ENCODE assay signal across 24 cellular contexts in the genomic region with DNA sequence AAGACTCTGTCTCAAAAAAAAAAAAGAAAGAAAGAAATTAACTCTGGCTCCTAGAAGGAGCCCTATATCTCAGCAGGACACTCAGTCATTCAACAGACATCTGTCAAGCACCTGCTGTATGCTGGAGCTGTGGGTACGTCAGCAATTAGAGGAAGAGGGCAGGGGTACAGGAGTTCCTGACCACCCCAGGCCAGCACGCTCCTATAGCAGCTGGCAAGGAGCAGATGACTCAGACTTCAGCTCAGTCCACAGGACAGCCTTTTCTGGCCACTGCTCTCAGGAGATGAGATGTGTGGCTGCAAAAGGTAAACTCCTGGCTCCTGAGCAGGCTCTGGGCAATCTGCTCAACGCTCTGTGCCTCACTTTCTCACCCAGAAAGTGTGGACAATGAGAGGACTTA. TPM values are rescaled to one million over a fixed set of nuclear protein-coding genes. Genes with fewer than 3 reads are reported as not detected.
DNase-seq lines count a peak whose midpoint lies in the region; ATAC-seq, FAIRE-seq and TF ChIP-seq lines count a peak whose summit lies in the region.
"Had no signal": no experiment of that assay in that cellular context is flagged by ENCODE, and none has a peak within 500 bp of the region (broad histone marks: within the 10 kb centered on the region; RNA-seq: fewer than 3 reads in every experiment).

No MANE protein-coding gene starts in this region.

- no peak overlapping the region for H2BK5ac ChIP-seq in IMR-90 (ENCODE audit: low read depth, low read length, poor library complexity, severe bottlenecking)

- no CpG with 5 or more reads among the region's 3 CpGs for WGBS in IMR-90 (ENCODE audit: extremely low coverage in 2 of 2, insufficient read length in 1 of 2), 2 experiments
- 51% methylated on average over 3 of the region's 3 CpGs for WGBS in K562 (ENCODE audit: insufficient coverage, low coverage, missing lambda C conversion rate)

- H3K36me3 Mint-ChIP-seq in activated CD4-positive, alpha-beta T cell treated with anti-CD3 and anti-CD28 coated beads, Interleukin-2, amount 10 ng/mL, durations not matched to agents 7 days and 5 days (ENCODE audit: low read depth) = peaks cover 3% of the 10 kb centered on the region

- no peak overlapping the region for H3K4ac ChIP-seq in IMR-90 (ENCODE audit: low read depth, low read length)

- H3K4me1 ChIP-seq in IMR-90 (ENCODE audit: control insufficient read depth, insufficient read depth, low read length) (peaks cover 17% of the 10 kb centered on the region), K562 (replicated peaks in 1 of 2; ENCODE audit: control insufficient read depth in 2 of 2, insufficient read depth in 2 of 2, low read length in 2 of 2) (peaks cover 28 to 72% of the 10 kb centered on the region in 2 experiments), osteoblast (ENCODE audit: insufficient read depth, low read length) (peaks cover 14% of the 10 kb centered on the region)

- ATAC-seq in IMR-90 (ENCODE audit: low read depth) (no peak), K562 (no peak), GM21515 (IDR thresholded peaks at IDR 0.05; ENCODE audit: unreplicated experiment) (no peak)
- ATAC-seq: A549, upper lobe of right lung had no signal

- in situ Hi-C loops in IMR-90 (cut with MboI; ENCODE audit: low sequenced_read_pairs) (no loop called here), K562 (cut with MboI) (no loop called here), ACHN (cut with HindIII; ENCODE audit: low pct_ligation_motif_present, low pct_unique_long_range_greater_than_20kb, low sequenced_read_pairs) (no loop called here)

- CTCF ChIA-PET in activated CD4-positive, alpha-beta T cell treated with anti-CD3 and anti-CD28 coated beads, Interleukin-2, amount 10 ng/mL, durations not matched to agents 7 days and 5 days (lab: Charles Lee) = interaction anchor here (0.6 kb wide), 1 partner anchor 254 kb away, joined by 4 read pairs; no protein-coding TSS in a partner anchor
- CTCF ChIA-PET in IMR-90 (lab: Yijun Ruan, JAX) = no interaction called here
- CTCF ChIA-PET in K562 (lab: Yijun Ruan, JAX; ENCODE audit: low intra/inter-chr PET ratio) = no interaction called here

- no peak overlapping the region for H4K8ac ChIP-seq in IMR-90 (ENCODE audit: low read depth in 2 of 2, low read length in 2 of 2)

- H2BK15ac ChIP-seq in IMR-90 (ENCODE audit: low read depth, low read length) = no peak overlapping the region

- no peak overlapping the region for H3K4me3 ChIP-seq in IMR-90 (ENCODE audit: insufficient read depth, low read depth, low read length)
- no peak overlapping the region for H3K4me3 ChIP-seq in K562
- H3K4me3 ChIP-seq in osteoblast (ENCODE audit: insufficient read depth, low read length) = no peak overlapping the region
- H3K4me3 ChIP-seq: A549, adrenal gland, upper lobe of right lung had no signal

- H3K36me3 ChIP-seq in IMR-90 (ENCODE audit: control insufficient read depth, insufficient read depth, low read length) (peaks cover 6% of the 10 kb centered on the region; the same call in 1 of the 2 replicates), K562 (ENCODE audit: control insufficient read depth, insufficient read depth, low read length) (peaks cover 21% of the 10 kb centered on the region; the same call in 2 of the 3 replicates), osteoblast (ENCODE audit: insufficient read depth, low read length) (peaks cover 11% of the 10 kb centered on the region)
- H3K36me3 ChIP-seq: brain microvascular endothelial cell had no signal

- intact Hi-C loops in IMR-90 (cut with micrococcal nuclease) (loop anchor here (10.0 kb wide), 1 partner anchor 122 kb away; the partner anchor contains the start of gene PTK6), K562 (cut with micrococcal nuclease) (loop anchor here (10.0 kb wide), 1 partner anchor 122 kb away; the partner anchor contains the start of gene PTK6)

- peaks cover 42% of the 10 kb centered on the region for H3K79me2 ChIP-seq in K562 (ENCODE audit: control insufficient read depth, insufficient read depth, low read length)
- H3K79me2 ChIP-seq in osteoblast (ENCODE audit: insufficient read depth, low read length) = peaks cover 25% of the 10 kb centered on the region

- no peak overlapping the region for H3K18ac ChIP-seq in IMR-90 (ENCODE audit: low read depth, low read length)

- no peaks in the 10 kb centered on the region for H3K9me3 Mint-ChIP-seq in activated CD4-positive, alpha-beta T cell treated with anti-CD3 and anti-CD28 coated beads, Interleukin-2, amount 10 ng/mL, durations not matched to agents 7 days and 5 days

- no peak overlapping the region for H3K4me2 ChIP-seq in IMR-90 (ENCODE audit: low read depth, low read length)
- peak overlapping the region; percentile 34; the same call in 1 of the 2 replicates for H3K4me2 ChIP-seq in K562 (ENCODE audit: insufficient read depth, low read length)
- no peak overlapping the region for H3K4me2 ChIP-seq in osteoblast (ENCODE audit: insufficient read depth, low read length)
- H3K4me2 ChIP-seq: A549 had no signal

- H3K27me3 ChIP-seq in IMR-90 (ENCODE audit: control insufficient read depth, insufficient read depth, low read length) (no peaks in the 10 kb centered on the region), K562 (ENCODE audit: control insufficient read depth in 2 of 2, insufficient read depth in 2 of 2, low read length in 2 of 2) (no peaks in the 10 kb centered on the region), osteoblast (ENCODE audit: insufficient read depth, low read length) (peaks cover 9% of the 10 kb centered on the region)
- H3K27me3 ChIP-seq: adrenal gland, BE2C, brain microvascular endothelial cell, upper lobe of right lung had no signal

- H3K9ac ChIP-seq in IMR-90 (ENCODE audit: low read depth, low read length) (no peak overlapping the region), K562 (ENCODE audit: insufficient read depth in 1 of 2, low read depth in 2 of 2, low read length in 2 of 2) (peak overlapping the region in 1 of 2 experiments; percentile 100; a peak in 2 of 4 replicates)

- no peak overlapping the region for H3K56ac ChIP-seq in IMR-90 (ENCODE audit: extremely low read depth, insufficient read depth, low read length)

- H3K27ac ChIP-seq in IMR-90 (ENCODE audit: insufficient read depth, low read length) = no peak overlapping the region
- no peak overlapping the region for H3K27ac ChIP-seq in K562 (ENCODE audit: extremely low read depth, low read depth, low read length)
- H3K27ac ChIP-seq in osteoblast (ENCODE audit: low read depth, low read length) = no peak overlapping the region
- H3K27ac ChIP-seq: A549, brain microvascular endothelial cell, epithelial cell of prostate, upper lobe of right lung had no signal

- no peak for TF ChIP-seq POLR2A in IMR-90 (IDR thresholded peaks at IDR 0.05; ENCODE audit: low read depth, low read length)
- no peak for TF ChIP-seq POLR2A in K562 (conservative IDR thresholded peaks at IDR 0.05)

- H2AK9ac ChIP-seq in IMR-90 (replicated peaks; ENCODE audit: low read depth, low read length, poor library complexity) = no peak overlapping the region

- H4K91ac ChIP-seq in IMR-90 (ENCODE audit: insufficient read depth, low read depth, low read length) = no peak overlapping the region

- no TSS peak for BruUV-seq in IMR-90 (replicated peaks; lab: Mats Ljungman, UMichigan)
- BruUV-seq in K562 (replicated peaks; lab: Mats Ljungman, UMichigan) = no TSS peak

- POLR2A ChIA-PET in activated CD4-positive, alpha-beta T cell treated with anti-CD3 and anti-CD28 coated beads, Interleukin-2, amount 10 ng/mL, durations not matched to agents 7 days and 5 days (lab: Charles Lee) = no interaction called here
- POLR2A ChIA-PET in IMR-90 (lab: Charles Lee; ENCODE audit: unreplicated experiment) = no interaction called here
- POLR2A ChIA-PET in K562 (lab: Yijun Ruan, JAX) = interaction anchor here (0.6 to 0.7 kb wide), 2 partner anchors 14 to 103 kb away, joined by 3 to 5 read pairs; no protein-coding TSS in a partner anchor

- H2AK5ac ChIP-seq in IMR-90 (ENCODE audit: low read depth, low read length) = no peak overlapping the region

- H3K9me3 ChIP-seq in IMR-90 (ENCODE audit: control insufficient read depth, insufficient read depth, low read length) = no peaks in the 10 kb centered on the region
- no peaks in the 10 kb centered on the region for H3K9me3 ChIP-seq in K562 (replicated peaks; ENCODE audit: control insufficient read depth, insufficient read depth, low read depth, low read length)
- H3K9me3 ChIP-seq in osteoblast (ENCODE audit: low read depth, low read length) = no peaks in the 10 kb centered on the region
- H3K9me3 ChIP-seq: A549, adrenal gland, BE2C, upper lobe of right lung had no signal

- no peak for TF ChIP-seq CTCF in IMR-90 (conservative IDR thresholded peaks at IDR 0.05; ENCODE audit: low read depth, low read length)
- no peak for TF ChIP-seq CTCF in K562 (IDR thresholded peaks at IDR 0.05 in 2 of 3, conservative IDR thresholded peaks at IDR 0.05 in 1 of 3; ENCODE audit: insufficient read depth in 2 of 3, low read depth in 1 of 3, low read length in 3 of 3)
- TF ChIP-seq CTCF in osteoblast (IDR thresholded peaks at IDR 0.05; ENCODE audit: extremely low read depth, low read depth, low read length) = no peak

- H3K9me1 ChIP-seq in IMR-90 (ENCODE audit: insufficient read depth, low read length) (0 out of 2 replicates have a peak, but pooled peaks cover 12% of the 10 kb centered on the region), K562 (ENCODE audit: control insufficient read depth, insufficient read depth, low read length) (no peaks in the 10 kb centered on the region)

- H2BK20ac ChIP-seq in IMR-90 (ENCODE audit: low read depth, low read length) = no peak overlapping the region

- H3K4me1 Mint-ChIP-seq in activated CD4-positive, alpha-beta T cell treated with anti-CD3 and anti-CD28 coated beads, Interleukin-2, amount 10 ng/mL, durations not matched to agents 7 days and 5 days = peaks cover 44% of the 10 kb centered on the region

- no peak overlapping the region for H3K14ac ChIP-seq in IMR-90 (replicated peaks; ENCODE audit: low read depth, low read length)

- TF ChIP-seq RAD21 in IMR-90 (IDR thresholded peaks at IDR 0.05; ENCODE audit: low read length) = no peak
- TF ChIP-seq RAD21 in K562 (CRISPR knock-in tag; conservative IDR thresholded peaks at IDR 0.05 in 1 of 2, IDR thresholded peaks at IDR 0.05 in 1 of 2) = no peak

- H3K27me3 Mint-ChIP-seq in activated CD4-positive, alpha-beta T cell treated with anti-CD3 and anti-CD28 coated beads, Interleukin-2, amount 10 ng/mL, durations not matched to agents 7 days and 5 days = peaks cover 3% of the 10 kb centered on the region

- no peak for DNase-seq in activated CD4-positive, alpha-beta T cell treated with anti-CD3 and anti-CD28 coated beads, Interleukin-2, amount 10 ng/mL, durations not matched to agents 7 days and 5 days
- no peak for DNase-seq in activated CD4-positive, alpha-beta T cell treated with anti-CD3 and anti-CD28 coated beads for 1 hour
- DNase-seq in IMR-90 (peak; percentile 15), K562 (ENCODE audit: extremely low read depth in 1 of 4, low spot score in 3 of 4) (peak in 3 of 4 experiments; percentile 5 to 35 (median 20)), osteoblast (ENCODE audit: insufficient read length, low spot score, missing footprints) (peak; percentile 66), NCI-H2081 (lab: John Stamatoyannopoulos, UW) (no peak), ACHN (no peak)
- DNase-seq: adrenal gland; BE2C; brain microvascular endothelial cell; HCEC 1CT; Kasumi-1; kidney glomerular epithelial cell; NCI-H1694 treated with DMSO at 0.1 percent for 48 hours; nucleus accumbens; OCI-M1; Right ventricle myocardium superior; small intestine; stimulated activated CD4-positive, alpha-beta T cell treated with anti-CD3 and anti-CD28 coated beads, Interleukin-1b, Interleukin-23, amount 100 ng/mL, for 48 hours; upper lobe of right lung had no signal

- dilution Hi-C loops in IMR-90 (cut with HindIII; ENCODE audit: low sequenced_read_pairs, unreplicated experiment) = no loop called here

- no peak overlapping the region for H4K5ac ChIP-seq in IMR-90 (ENCODE audit: low read depth, low read length)

- H2BK120ac ChIP-seq in IMR-90 (ENCODE audit: low read depth, low read length) = no peak overlapping the region

- H3K79me1 ChIP-seq in IMR-90 (ENCODE audit: low read depth in 1 of 2, low read length in 2 of 2) = peaks cover 10 to 41% of the 10 kb centered on the region in 2 experiments

- peaks cover 9% of the 10 kb centered on the region for H4K20me1 ChIP-seq in IMR-90 (ENCODE audit: insufficient read depth, low read length)
- no peaks in the 10 kb centered on the region; the same call in 1 of the 2 replicates for H4K20me1 ChIP-seq in K562 (replicated peaks; ENCODE audit: control insufficient read depth, insufficient read depth, low read length)
- no peaks in the 10 kb centered on the region for H4K20me1 ChIP-seq in osteoblast (ENCODE audit: insufficient read depth, low read length)

- no peak for TF ChIP-seq EP300 in K562 (IDR thresholded peaks at IDR 0.05; ENCODE audit: low read length)

- peak overlapping the region; percentile 31 for H3K27ac Mint-ChIP-seq in activated CD4-positive, alpha-beta T cell treated with anti-CD3 and anti-CD28 coated beads, Interleukin-2, amount 10 ng/mL, durations not matched to agents 7 days and 5 days

- H2AFZ ChIP-seq in IMR-90 (replicated peaks; ENCODE audit: low read length, poor library complexity) (no peak overlapping the region), K562 (ENCODE audit: low read depth, low read length) (no peak overlapping the region), osteoblast (ENCODE audit: low read length) (no peak overlapping the region)

- no peak for FAIRE-seq in K562 (lab: Jason Lieb, UNC)
- FAIRE-seq: A549, GM12891, small intestine had no signal

- H3K4me3 Mint-ChIP-seq in activated CD4-positive, alpha-beta T cell treated with anti-CD3 and anti-CD28 coated beads, Interleukin-2, amount 10 ng/mL, durations not matched to agents 7 days and 5 days = peak overlapping the region; percentile 92

- no peak overlapping the region for H3K23ac ChIP-seq in IMR-90 (ENCODE audit: low read depth, low read length)

RNA-seq across cellular contexts. Expression of gene RTEL1, which starts 1.7 kb away (rescaled TPM):
- 10 to 100 TPM; 53.3 to 58.9 TPM for total RNA-seq in activated CD4-positive, alpha-beta T cell treated with anti-CD3 and anti-CD28 coated beads, Interleukin-2, amount 10 ng/mL, durations not matched to agents 7 days and 5 days
- total RNA-seq in IMR-90 (2012; rRNA removed) (9.4 and 14.7 TPM in 2 replicates), K562 (2014; rRNA removed) (27.7 and 32.0 TPM in 2 replicates), K562 (2014; rRNA removed; fragmentation: Illumina TruSeq; extraction: Trizol) (11.3 and 12.0 TPM in 2 replicates), K562 (2015; rRNA removed; fragmentation: Illumina TruSeq; extraction: Trizol) (14.0 and 15.4 TPM in 2 replicates), K562 (2021) (53.1 and 61.0 TPM in 2 replicates), osteoblast (10.9 and 11.8 TPM in 2 replicates)
- polyA plus RNA-seq in IMR-90 (2012; rRNA removed) (18.8 and 22.5 TPM in 2 replicates), K562 (2011; rRNA removed) (25.2 and 34.3 TPM in 2 replicates), K562 (2014; fragmentation: Illumina TruSeq; extraction: Trizol) (17.9 and 20.1 TPM in 2 replicates), K562 (2014; fragmentation: Nextera tagmentation; extraction: Ambion mirVana) (under 1 TPM; 0.36 to 0.45 TPM), K562 (2014; rRNA removed) (31.8 and 35.7 TPM in 2 replicates)
- 7.5 and 18.1 TPM in 2 replicates for polyA plus RNA-seq in IMR-90 (2012; cell fraction: cytosol; rRNA removed)
- polyA plus RNA-seq in IMR-90 (2012; cell fraction: nucleus; rRNA removed; ENCODE audit: low replicate concordance) = 121 and 228 TPM in 2 replicates
- 274 and 684 TPM in 2 replicates for total RNA-seq in K562 (2011; cell fraction: chromatin; rRNA removed; ENCODE audit: low replicate concordance)
- 188 TPM in 2 replicates for total RNA-seq in K562 (2011; cell fraction: nucleolus; rRNA removed)
- 175 and 176 TPM in 2 replicates for total RNA-seq in K562 (2011; cell fraction: nucleoplasm; rRNA removed)
- 10.0 and 23.6 TPM in 2 replicates for polyA plus RNA-seq in K562 (2011; cell fraction: cytosol; rRNA removed)
- 238 and 368 TPM in 2 replicates for polyA plus RNA-seq in K562 (2011; cell fraction: nucleus; rRNA removed)
- polyA plus RNA-seq in K562 (2012) = 10.8 and 25.1 TPM in 2 replicates
- polyA minus RNA-seq in K562 (2011; rRNA and poly(A)+ RNA removed) = 48.3 and 49.0 TPM in 2 replicates
- 14.8 and 14.9 TPM in 2 replicates for polyA minus RNA-seq in K562 (2011; cell fraction: cytosol; rRNA and poly(A)+ RNA removed)
- polyA minus RNA-seq in K562 (2011; cell fraction: nucleus; rRNA and poly(A)+ RNA removed) = 63.7 and 84.3 TPM in 2 replicates

RNA-seq across cellular contexts. Expression of gene STMN3, which starts 3.2 kb away (rescaled TPM):
- 10 to 100 TPM; 49.4 to 54.4 TPM for total RNA-seq in activated CD4-positive, alpha-beta T cell treated with anti-CD3 and anti-CD28 coated beads, Interleukin-2, amount 10 ng/mL, durations not matched to agents 7 days and 5 days
- 20.3 and 21.1 TPM in 2 replicates for total RNA-seq in IMR-90 (2012; rRNA removed)
- polyA plus RNA-seq in IMR-90 (2012; rRNA removed) = 62.3 and 67.4 TPM in 2 replicates
- polyA plus RNA-seq in IMR-90 (2012; cell fraction: cytosol; rRNA removed) = 33.4 and 56.7 TPM in 2 replicates
- 57.3 and 74.5 TPM in 2 replicates for polyA plus RNA-seq in IMR-90 (2012; cell fraction: nucleus; rRNA removed; ENCODE audit: low replicate concordance)
- total RNA-seq in K562 (2011; cell fraction: chromatin; rRNA removed; ENCODE audit: low replicate concordance) = 14.9 and 42.3 TPM in 2 replicates
- 45.7 and 51.0 TPM in 2 replicates for total RNA-seq in K562 (2011; cell fraction: nucleolus; rRNA removed)
- total RNA-seq in K562 (2011; cell fraction: nucleoplasm; rRNA removed) = 22.8 and 23.8 TPM in 2 replicates
- 65.6 and 79.2 TPM in 2 replicates for total RNA-seq in K562 (2014; rRNA removed)
- 6.8 and 8.8 TPM in 2 replicates for total RNA-seq in K562 (2014; rRNA removed; fragmentation: Illumina TruSeq; extraction: Trizol)
- 29.4 and 29.9 TPM in 2 replicates for total RNA-seq in K562 (2015; rRNA removed; fragmentation: Illumina TruSeq; extraction: Trizol)
- total RNA-seq in K562 (2021) = 50.2 and 52.4 TPM in 2 replicates
- polyA plus RNA-seq in K562 (2011; rRNA removed) = 30.9 and 37.6 TPM in 2 replicates
- polyA plus RNA-seq in K562 (2011; cell fraction: cytosol; rRNA removed) = 51.3 and 126 TPM in 2 replicates
- 98.8 and 152 TPM in 2 replicates for polyA plus RNA-seq in K562 (2011; cell fraction: nucleus; rRNA removed)
- 20.9 and 32.0 TPM in 2 replicates for polyA plus RNA-seq in K562 (2012)
- 20.3 and 36.0 TPM in 2 replicates for polyA plus RNA-seq in K562 (2014; fragmentation: Illumina TruSeq; extraction: Trizol)
- under 1 TPM; 0.70 to 0.85 TPM for polyA plus RNA-seq in K562 (2014; fragmentation: Nextera tagmentation; extraction: Ambion mirVana)
- 58.0 and 60.2 TPM in 2 replicates for polyA plus RNA-seq in K562 (2014; rRNA removed)
- 4.9 and 7.8 TPM in 2 replicates for polyA minus RNA-seq in K562 (2011; rRNA and poly(A)+ RNA removed)
- 17.1 and 19.4 TPM in 2 replicates for polyA minus RNA-seq in K562 (2011; cell fraction: cytosol; rRNA and poly(A)+ RNA removed)
- polyA minus RNA-seq in K562 (2011; cell fraction: nucleus; rRNA and poly(A)+ RNA removed) = 7.1 and 9.2 TPM in 2 replicates
- total RNA-seq in osteoblast = 1.1 and 2.1 TPM in 2 replicates

RNA-seq across cellular contexts. Expression of gene GMEB2, which starts 29.6 kb away (rescaled TPM):
- 10 to 100 TPM; 20.0 to 20.5 TPM for total RNA-seq in activated CD4-positive, alpha-beta T cell treated with anti-CD3 and anti-CD28 coated beads, Interleukin-2, amount 10 ng/mL, durations not matched to agents 7 days and 5 days
- total RNA-seq in IMR-90 (2012; rRNA removed) (5.0 and 5.3 TPM in 2 replicates), K562 (2014; rRNA removed) (10.2 and 11.5 TPM in 2 replicates), K562 (2014; rRNA removed; fragmentation: Illumina TruSeq; extraction: Trizol) (2.6 and 2.8 TPM in 2 replicates), K562 (2015; rRNA removed; fragmentation: Illumina TruSeq; extraction: Trizol) (5.2 and 5.5 TPM in 2 replicates), K562 (2021) (11.5 and 13.9 TPM in 2 replicates), osteoblast (7.4 and 9.4 TPM in 2 replicates)
- polyA plus RNA-seq in IMR-90 (2012; rRNA removed) (10.0 and 10.6 TPM in 2 replicates), K562 (2011; rRNA removed) (7.4 and 8.1 TPM in 2 replicates), K562 (2014; fragmentation: Illumina TruSeq; extraction: Trizol) (6.3 and 8.8 TPM in 2 replicates), K562 (2014; fragmentation: Nextera tagmentation; extraction: Ambion mirVana) (under 1 TPM; 0.03 to 0.08 TPM), K562 (2014; rRNA removed) (8.4 and 8.5 TPM in 2 replicates)
- polyA plus RNA-seq in IMR-90 (2012; cell fraction: cytosol; rRNA removed) = 7.2 and 11.4 TPM in 2 replicates
- 17.0 and 27.6 TPM in 2 replicates for polyA plus RNA-seq in IMR-90 (2012; cell fraction: nucleus; rRNA removed; ENCODE audit: low replicate concordance)
- total RNA-seq in K562 (2011; cell fraction: chromatin; rRNA removed; ENCODE audit: low replicate concordance) = 8.8 and 18.6 TPM in 2 replicates
- total RNA-seq in K562 (2011; cell fraction: nucleolus; rRNA removed) = 13.2 and 13.8 TPM in 2 replicates
- 10.0 and 10.4 TPM in 2 replicates for total RNA-seq in K562 (2011; cell fraction: nucleoplasm; rRNA removed)
- polyA plus RNA-seq in K562 (2011; cell fraction: cytosol; rRNA removed) = 8.1 and 14.6 TPM in 2 replicates
- polyA plus RNA-seq in K562 (2011; cell fraction: nucleus; rRNA removed) = 18.5 and 27.6 TPM in 2 replicates
- polyA plus RNA-seq in K562 (2012) = 8.0 and 9.6 TPM in 2 replicates
- polyA minus RNA-seq in K562 (2011; rRNA and poly(A)+ RNA removed) = 3.0 and 4.5 TPM in 2 replicates
- 6.2 and 7.3 TPM in 2 replicates for polyA minus RNA-seq in K562 (2011; cell fraction: cytosol; rRNA and poly(A)+ RNA removed)
- 4.3 and 4.4 TPM in 2 replicates for polyA minus RNA-seq in K562 (2011; cell fraction: nucleus; rRNA and poly(A)+ RNA removed)

RNA-seq across cellular contexts. Expression of gene TNFRSF6B, which starts 40.0 kb away (rescaled TPM):
- 1 to 10 TPM in 1 of 2 experiments, not detected in 1; 1.0 TPM for total RNA-seq in activated CD4-positive, alpha-beta T cell treated with anti-CD3 and anti-CD28 coated beads, Interleukin-2, amount 10 ng/mL, durations not matched to agents 7 days and 5 days
- total RNA-seq in IMR-90 (2012; rRNA removed) (1.1 and 1.3 TPM in 2 replicates), K562 (2014; rRNA removed) (0.32 and 3.8 TPM in 2 replicates), K562 (2014; rRNA removed; fragmentation: Illumina TruSeq; extraction: Trizol) (not detected in 2 replicates), K562 (2015; rRNA removed; fragmentation: Illumina TruSeq; extraction: Trizol) (0.19 TPM in 1 of 2 replicates, not detected in the other), K562 (2021) (not detected in 2 replicates), osteoblast (2.1 and 2.9 TPM in 2 replicates)
- polyA plus RNA-seq in IMR-90 (2012; rRNA removed) (11.0 and 12.0 TPM in 2 replicates), K562 (2011; rRNA removed) (0.10 and 0.37 TPM in 2 replicates), K562 (2014; fragmentation: Illumina TruSeq; extraction: Trizol) (not detected in 2 replicates), K562 (2014; fragmentation: Nextera tagmentation; extraction: Ambion mirVana) (not detected), K562 (2014; rRNA removed) (3.2 and 3.5 TPM in 2 replicates)
- polyA plus RNA-seq in IMR-90 (2012; cell fraction: cytosol; rRNA removed) = 3.7 and 18.0 TPM in 2 replicates
- 22.6 and 133 TPM in 2 replicates for polyA plus RNA-seq in IMR-90 (2012; cell fraction: nucleus; rRNA removed; ENCODE audit: low replicate concordance)
- not detected in 2 replicates for total RNA-seq in K562 (2011; cell fraction: chromatin; rRNA removed; ENCODE audit: low replicate concordance)
- 4.9 and 6.3 TPM in 2 replicates for total RNA-seq in K562 (2011; cell fraction: nucleolus; rRNA removed)
- total RNA-seq in K562 (2011; cell fraction: nucleoplasm; rRNA removed) = not detected in 2 replicates
- 1.1 and 5.8 TPM in 2 replicates for polyA plus RNA-seq in K562 (2011; cell fraction: cytosol; rRNA removed)
- polyA plus RNA-seq in K562 (2011; cell fraction: nucleus; rRNA removed) = 1.4 and 13.8 TPM in 2 replicates
- 0.87 and 1.3 TPM in 2 replicates for polyA plus RNA-seq in K562 (2012)
- polyA minus RNA-seq in K562 (2011; rRNA and poly(A)+ RNA removed) = not detected in 2 replicates
- polyA minus RNA-seq in K562 (2011; cell fraction: cytosol; rRNA and poly(A)+ RNA removed) = not detected in 2 replicates
- 1.2 TPM in 1 of 2 replicates, not detected in the other for polyA minus RNA-seq in K562 (2011; cell fraction: nucleus; rRNA and poly(A)+ RNA removed)

RNA-seq across cellular contexts. Expression of gene ARFRP1, which starts 51.3 kb away (rescaled TPM):
- total RNA-seq in activated CD4-positive, alpha-beta T cell treated with anti-CD3 and anti-CD28 coated beads, Interleukin-2, amount 10 ng/mL, durations not matched to agents 7 days and 5 days = 10 to 100 TPM; 52.7 to 64.5 TPM
- total RNA-seq in IMR-90 (2012; rRNA removed) (25.3 and 29.2 TPM in 2 replicates), K562 (2014; rRNA removed) (64.3 and 74.1 TPM in 2 replicates), K562 (2014; rRNA removed; fragmentation: Illumina TruSeq; extraction: Trizol) (16.1 and 19.1 TPM in 2 replicates), K562 (2015; rRNA removed; fragmentation: Illumina TruSeq; extraction: Trizol) (37.3 and 37.7 TPM in 2 replicates), K562 (2021) (64.0 and 78.9 TPM in 2 replicates), osteoblast (21.7 and 23.0 TPM in 2 replicates)
- polyA plus RNA-seq in IMR-90 (2012; rRNA removed) (36.3 and 36.6 TPM in 2 replicates), K562 (2011; rRNA removed) (37.5 and 39.5 TPM in 2 replicates), K562 (2014; fragmentation: Illumina TruSeq; extraction: Trizol) (20.0 and 36.3 TPM in 2 replicates), K562 (2014; fragmentation: Nextera tagmentation; extraction: Ambion mirVana) (1 to 10 TPM; 2.2 to 6.0 TPM), K562 (2014; rRNA removed) (66.9 and 70.5 TPM in 2 replicates)
- polyA plus RNA-seq in IMR-90 (2012; cell fraction: cytosol; rRNA removed) = 36.7 and 61.6 TPM in 2 replicates
- polyA plus RNA-seq in IMR-90 (2012; cell fraction: nucleus; rRNA removed; ENCODE audit: low replicate concordance) = 102 and 139 TPM in 2 replicates
- 98.6 and 222 TPM in 2 replicates for total RNA-seq in K562 (2011; cell fraction: chromatin; rRNA removed; ENCODE audit: low replicate concordance)
- 116 and 124 TPM in 2 replicates for total RNA-seq in K562 (2011; cell fraction: nucleolus; rRNA removed)
- 75.6 and 81.5 TPM in 2 replicates for total RNA-seq in K562 (2011; cell fraction: nucleoplasm; rRNA removed)
- polyA plus RNA-seq in K562 (2011; cell fraction: cytosol; rRNA removed) = 52.0 and 57.8 TPM in 2 replicates
- 132 and 147 TPM in 2 replicates for polyA plus RNA-seq in K562 (2011; cell fraction: nucleus; rRNA removed)
- 44.1 and 48.2 TPM in 2 replicates for polyA plus RNA-seq in K562 (2012)
- 18.4 and 33.9 TPM in 2 replicates for polyA minus RNA-seq in K562 (2011; rRNA and poly(A)+ RNA removed)
- polyA minus RNA-seq in K562 (2011; cell fraction: cytosol; rRNA and poly(A)+ RNA removed) = 14.4 and 22.2 TPM in 2 replicates
- polyA minus RNA-seq in K562 (2011; cell fraction: nucleus; rRNA and poly(A)+ RNA removed) = 46.2 and 62.4 TPM in 2 replicates

Comparison
In these comparisons a context has a peak if more than half of its experiments do, and no peak if none do; other contexts are left out.
1. DNase-seq: peak in IMR-90 (single experiment), K562 (3 of 4) and osteoblast (single experiment); none in activated CD4-positive, alpha-beta T cell treated with anti-CD3 and anti-CD28 coated beads, Interleukin-2, amount 10 ng/mL, durations not matched to agents 7 days and 5 days (single experiment), activated CD4-positive, alpha-beta T cell treated with anti-CD3 and anti-CD28 coated beads for 1 hour (single experiment), NCI-H2081 (0 of 2) and ACHN (single experiment).